In the genomic region with DNA sequence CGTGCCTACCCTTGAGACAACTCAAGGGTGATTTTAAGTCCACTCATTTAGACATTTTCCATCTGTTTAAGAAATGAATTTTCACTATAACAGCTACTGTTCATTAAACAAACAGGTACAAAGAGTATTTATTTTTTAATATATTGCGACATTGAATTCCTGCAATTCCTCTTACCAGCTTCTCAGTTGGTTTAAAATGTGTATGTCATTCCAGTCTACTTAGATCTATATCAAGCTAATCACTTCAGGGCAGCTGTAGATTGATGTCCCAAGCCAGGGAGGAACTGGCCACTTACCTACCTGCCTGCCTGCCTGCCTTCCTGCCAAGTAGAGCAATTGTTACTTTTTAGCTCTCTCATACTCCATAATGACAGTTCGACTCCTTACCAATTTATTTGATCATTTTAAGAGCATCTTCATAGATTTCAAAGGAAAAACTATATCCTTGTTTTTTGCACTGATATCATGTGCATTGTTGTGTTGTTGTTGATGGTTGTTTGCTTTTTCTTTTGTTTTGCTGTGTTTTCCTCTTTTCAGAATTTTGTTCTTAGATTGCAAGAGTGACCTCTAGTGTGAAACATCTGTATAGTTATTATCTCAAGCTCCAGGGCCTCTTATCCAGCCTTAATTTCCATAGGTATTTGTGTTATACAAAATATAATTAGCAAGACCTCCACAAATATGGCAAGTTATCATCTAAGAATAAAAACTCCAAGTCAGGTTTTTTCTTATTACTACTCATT, we compare ENCODE assay signal across 14 cellular contexts.
A peak's percentile ranks its signal among the peaks of the same experiment; 100 is the strongest.
DNase-seq lines count a peak whose midpoint lies in the region; ATAC-seq and TF ChIP-seq lines count a peak whose summit lies in the region.
"Had no signal": no experiment of that assay in that cellular context is flagged by ENCODE, and none has a peak within 500 bp of the region (broad histone marks: within the 10 kb centered on the region; RNA-seq: fewer than 3 reads in every experiment).

No MANE protein-coding gene starts in this region.

- H3K36me3 Mint-ChIP-seq in HFFc6 (ENCODE audit: low read depth) = no peaks in the 10 kb centered on the region
- H3K36me3 Mint-ChIP-seq in activated T-cell treated with anti-CD3 and anti-CD28 coated beads, Interleukin-2, amount 50 U/mL, for 4 hours (ENCODE audit: insufficient read depth) = no peaks in the 10 kb centered on the region
- H3K36me3 Mint-ChIP-seq in T-helper 2 cell treated with Interferon-gamma antibody and Interleukin-4, amounts not matched to agents 5 μg/mL and 100 μg/mL, for 36 hours (ENCODE audit: low read depth) = no peaks in the 10 kb centered on the region
- no peaks in the 10 kb centered on the region for H3K36me3 Mint-ChIP-seq in activated T-cell treated with anti-CD3 and anti-CD28 coated beads, Interleukin-2, amount 50 U/mL, for 24 hours (ENCODE audit: low read depth)
- H3K36me3 Mint-ChIP-seq: natural killer cell treated with Interleukin-12 subunit alpha and Interleukin-12 subunit beta and Interleukin-15 and Interleukin-18, amount 100 ng/mL, for 72 hours had no signal

- no peak overlapping the region for H3K27ac Mint-ChIP-seq in HFFc6
- no peak overlapping the region for H3K27ac Mint-ChIP-seq in T-helper 2 cell treated with Interferon-gamma antibody and Interleukin-4, amounts not matched to agents 5 μg/mL and 100 μg/mL, for 36 hours
- no peak overlapping the region for H3K27ac Mint-ChIP-seq in activated T-cell treated with anti-CD3 and anti-CD28 coated beads, Interleukin-2, amount 50 U/mL, for 24 hours
- H3K27ac Mint-ChIP-seq: natural killer cell treated with Interleukin-12 subunit alpha and Interleukin-12 subunit beta and Interleukin-15 and Interleukin-18, amount 100 ng/mL, for 72 hours; stimulated activated naive CD8-positive, alpha-beta T cell treated with anti-CD3 and anti-CD28 coated beads, Interleukin-15, amount 100 ng/mL, for 72 hours had no signal

- H3K27ac ChIP-seq in 22Rv1 = no peak overlapping the region
- H3K27ac ChIP-seq: SK-N-MC had no signal

- H3K4me3 ChIP-seq in astrocyte of the spinal cord (ENCODE audit: low read depth, low read length) = no peak overlapping the region
- H3K4me3 ChIP-seq: SK-N-MC had no signal

- H3K4me3 Mint-ChIP-seq in HFFc6 = no peak overlapping the region
- no peak overlapping the region for H3K4me3 Mint-ChIP-seq in activated T-cell treated with anti-CD3 and anti-CD28 coated beads, Interleukin-2, amount 50 U/mL, for 4 hours
- no peak overlapping the region for H3K4me3 Mint-ChIP-seq in T-helper 2 cell treated with Interferon-gamma antibody and Interleukin-4, amounts not matched to agents 5 μg/mL and 100 μg/mL, for 36 hours
- no peak overlapping the region for H3K4me3 Mint-ChIP-seq in activated T-cell treated with anti-CD3 and anti-CD28 coated beads, Interleukin-2, amount 50 U/mL, for 24 hours
- H3K4me3 Mint-ChIP-seq: natural killer cell treated with Interleukin-12 subunit alpha and Interleukin-12 subunit beta and Interleukin-15 and Interleukin-18, amount 100 ng/mL, for 72 hours; stimulated activated naive CD8-positive, alpha-beta T cell treated with anti-CD3 and anti-CD28 coated beads, Interleukin-15, amount 100 ng/mL, for 72 hours had no signal

- in situ Hi-C loops in astrocyte of the spinal cord (cut with HindIII; ENCODE audit: low sequenced_read_pairs) = no loop called here

- peaks cover 1% of the 10 kb centered on the region; the same call in 1 of the 2 replicates for H3K27me3 Mint-ChIP-seq in HFFc6 (ENCODE audit: insufficient read depth)
- no peaks in the 10 kb centered on the region for H3K27me3 Mint-ChIP-seq in activated T-cell treated with anti-CD3 and anti-CD28 coated beads, Interleukin-2, amount 50 U/mL, for 4 hours (ENCODE audit: low read depth)
- no peaks in the 10 kb centered on the region for H3K27me3 Mint-ChIP-seq in T-helper 2 cell treated with Interferon-gamma antibody and Interleukin-4, amounts not matched to agents 5 μg/mL and 100 μg/mL, for 36 hours (ENCODE audit: low read depth)
- H3K27me3 Mint-ChIP-seq in activated T-cell treated with anti-CD3 and anti-CD28 coated beads, Interleukin-2, amount 50 U/mL, for 24 hours = peaks cover 10% of the 10 kb centered on the region
- H3K27me3 Mint-ChIP-seq: natural killer cell treated with Interleukin-12 subunit alpha and Interleukin-12 subunit beta and Interleukin-15 and Interleukin-18, amount 100 ng/mL, for 72 hours; stimulated activated naive CD8-positive, alpha-beta T cell treated with anti-CD3 and anti-CD28 coated beads, Interleukin-15, amount 100 ng/mL, for 72 hours had no signal

- ATAC-seq in activated T-cell treated with anti-CD3 and anti-CD28 coated beads, Interleukin-2, amount 50 U/mL, for 4 hours = no peak
- ATAC-seq: natural killer cell treated with Interleukin-12 subunit alpha and Interleukin-12 subunit beta and Interleukin-15 and Interleukin-18, amount 100 ng/mL, for 72 hours; stimulated activated naive CD8-positive, alpha-beta T cell treated with anti-CD3 and anti-CD28 coated beads, Interleukin-15, amount 100 ng/mL, for 72 hours had no signal

- H3K4me1 Mint-ChIP-seq in HFFc6 (ENCODE audit: low read depth) = peaks cover 14% of the 10 kb centered on the region; the same call in 1 of the 2 replicates
- no peaks in the 10 kb centered on the region for H3K4me1 Mint-ChIP-seq in activated T-cell treated with anti-CD3 and anti-CD28 coated beads, Interleukin-2, amount 50 U/mL, for 4 hours (ENCODE audit: low read depth)
- H3K4me1 Mint-ChIP-seq in T-helper 2 cell treated with Interferon-gamma antibody and Interleukin-4, amounts not matched to agents 5 μg/mL and 100 μg/mL, for 36 hours (ENCODE audit: low read depth) = no peaks in the 10 kb centered on the region
- no peaks in the 10 kb centered on the region for H3K4me1 Mint-ChIP-seq in activated T-cell treated with anti-CD3 and anti-CD28 coated beads, Interleukin-2, amount 50 U/mL, for 24 hours (ENCODE audit: low read depth)
- H3K4me1 Mint-ChIP-seq: stimulated activated naive CD8-positive, alpha-beta T cell treated with anti-CD3 and anti-CD28 coated beads, Interleukin-15, amount 100 ng/mL, for 72 hours had no signal

- DNase-seq in HFFc6 (peak; percentile 3), astrocyte of the spinal cord (ENCODE audit: low read depth, low spot score) (peak; percentile 20), kidney tubule cell (ENCODE audit: low spot score) (peak; percentile 4)
- no peak for DNase-seq in activated T-cell treated with anti-CD3 and anti-CD28 coated beads, Interleukin-2, amount 50 U/mL, for 4 hours
- DNase-seq in T-helper 2 cell treated with Interferon-gamma antibody and Interleukin-4, amounts not matched to agents 5 μg/mL and 100 μg/mL, for 36 hours (ENCODE audit: low spot score) = no peak
- no peak for DNase-seq in activated CD4-positive, alpha-beta T cell treated with anti-CD3 and anti-CD28 coated beads, Interleukin-2, amount 50 U/mL, for 4 hours
- no peak for DNase-seq in activated T-cell treated with anti-CD3 and anti-CD28 coated beads, Interleukin-2, amount 50 U/mL, for 24 hours
- DNase-seq: activated CD4-positive, alpha-beta T cell treated with anti-CD3 and anti-CD28 coated beads for 48 hours; activated naive CD4-positive, alpha-beta T cell; NCI-H2107; stimulated activated naive CD8-positive, alpha-beta T cell treated with anti-CD3 and anti-CD28 coated beads, Interleukin-15, amount 100 ng/mL, for 72 hours had no signal

- no peaks in the 10 kb centered on the region; the same call in 1 of the 2 replicates for H3K9me3 Mint-ChIP-seq in HFFc6
- H3K9me3 Mint-ChIP-seq in activated T-cell treated with anti-CD3 and anti-CD28 coated beads, Interleukin-2, amount 50 U/mL, for 4 hours = no peaks in the 10 kb centered on the region
- no peaks in the 10 kb centered on the region for H3K9me3 Mint-ChIP-seq in T-helper 2 cell treated with Interferon-gamma antibody and Interleukin-4, amounts not matched to agents 5 μg/mL and 100 μg/mL, for 36 hours
- peaks cover 2% of the 10 kb centered on the region for H3K9me3 Mint-ChIP-seq in activated T-cell treated with anti-CD3 and anti-CD28 coated beads, Interleukin-2, amount 50 U/mL, for 24 hours
- H3K9me3 Mint-ChIP-seq: natural killer cell treated with Interleukin-12 subunit alpha and Interleukin-12 subunit beta and Interleukin-15 and Interleukin-18, amount 100 ng/mL, for 72 hours; stimulated activated naive CD8-positive, alpha-beta T cell treated with anti-CD3 and anti-CD28 coated beads, Interleukin-15, amount 100 ng/mL, for 72 hours had no signal

- TF ChIP-seq CTCF in 22Rv1 (IDR thresholded peaks at IDR 0.05) (peak; percentile 35), HFFc6 (IDR thresholded peaks at IDR 0.05) (peak; percentile 49; the same call in 1 of the 2 replicates), astrocyte of the spinal cord (IDR thresholded peaks at IDR 0.05; ENCODE audit: low read depth, low read length) (no peak)

Comparison
In these comparisons a context has a peak if more than half of its experiments do, and no peak if none do; other contexts are left out.
1. DNase-seq: peak in HFFc6 (single experiment), astrocyte of the spinal cord (single experiment) and kidney tubule cell (single experiment); none in activated T-cell treated with anti-CD3 and anti-CD28 coated beads, Interleukin-2, amount 50 U/mL, for 4 hours (single experiment), T-helper 2 cell treated with Interferon-gamma antibody and Interleukin-4, amounts not matched to agents 5 μg/mL and 100 μg/mL, for 36 hours (single experiment), activated CD4-positive, alpha-beta T cell treated with anti-CD3 and anti-CD28 coated beads, Interleukin-2, amount 50 U/mL, for 4 hours (0 of 2) and activated T-cell treated with anti-CD3 and anti-CD28 coated beads, Interleukin-2, amount 50 U/mL, for 24 hours (single experiment).